ENCODE assay signal across 17 cellular contexts in genomic region chr4:166274136-166274761, GRCh38.
DNase-seq lines count a peak whose midpoint lies in the region; ATAC-seq and TF ChIP-seq lines count a peak whose summit lies in the region.
"Had no signal": no experiment of that assay in that cellular context is flagged by ENCODE, and none has a peak within 500 bp of the region (broad histone marks: within the 10 kb centered on the region; RNA-seq: fewer than 3 reads in every experiment).

No MANE protein-coding gene starts in this region.

- H3K36me3 ChIP-seq in SK-N-SH (replicated peaks in 1 of 2; ENCODE audit: control insufficient read depth in 1 of 2, insufficient read depth in 2 of 2, low read length in 1 of 2) (no peaks in the 10 kb centered on the region), mammary epithelial cell (ENCODE audit: insufficient read depth, low read length) (no peaks in the 10 kb centered on the region), trophoblast cell (ENCODE audit: control insufficient read depth in 1 of 2, insufficient read depth in 2 of 2, low read length in 2 of 2) (no peaks in the 10 kb centered on the region), psoas muscle (ENCODE audit: insufficient read depth in 1 of 2, low read depth in 1 of 2) (no peaks in the 10 kb centered on the region)

- DNase-seq in SK-N-SH (no peak), HT1080 (ENCODE audit: low read depth) (peak; percentile 15), mammary epithelial cell (peak; percentile 83), trophoblast cell (peak; percentile 7 to 52), SHP77 (lab: John Stamatoyannopoulos, UW) (no peak), psoas muscle (no peak)
- DNase-seq: CD4-positive, alpha-beta memory T cell; DMS79; KBM-7; NCI-H1048; NCI-H146; NCI-H2081; NCI-H510A treated with DMSO at 0.1 percent for 48 hours had no signal

- 65% methylated on average over 21 of the region's 21 CpGs for WGBS in SK-N-SH (ENCODE audit: low lambda C conversion rate)
- 73% methylated on average over 21 of the region's 21 CpGs for WGBS in mammary epithelial cell (ENCODE audit: low coverage, missing lambda C conversion rate)
- no CpG with 5 or more reads among the region's 21 CpGs for WGBS in trophoblast cell (ENCODE audit: extremely low coverage, insufficient coverage, insufficient read length)
- whole genome bisulfite sequencing in psoas muscle, 3 donors = 85 to 88% (median 85%) methylated on average over 21 of the region's 21 CpGs

- no peak overlapping the region for H3K18ac ChIP-seq in trophoblast cell (ENCODE audit: low read length)

- no peak for ATAC-seq in SK-N-SH treated with all-trans-retinoic acid at 6 μM for 48 hours
- ATAC-seq in HG03025 (IDR thresholded peaks at IDR 0.05; ENCODE audit: low FRiP score, unreplicated experiment) = no peak
- ATAC-seq in psoas muscle = no peak
- ATAC-seq: HCT116 had no signal

- H3K27ac ChIP-seq in SK-N-SH (ENCODE audit: low read depth in 2 of 2, low read length in 1 of 2) = no peak overlapping the region
- H3K27ac ChIP-seq in mammary epithelial cell (ENCODE audit: insufficient read depth, low read depth, low read length) = no peak overlapping the region
- H3K27ac ChIP-seq in trophoblast cell (ENCODE audit: low read depth, low read length) = no peak overlapping the region
- no peak overlapping the region for H3K27ac ChIP-seq in psoas muscle
- H3K27ac ChIP-seq: 22Rv1 had no signal

- H4K20me1 ChIP-seq in SK-N-SH (ENCODE audit: insufficient read depth) (no peaks in the 10 kb centered on the region), mammary epithelial cell (ENCODE audit: insufficient read depth, low read length) (no peaks in the 10 kb centered on the region)

- H4K8ac ChIP-seq in trophoblast cell (ENCODE audit: low read depth, low read length) = no peak overlapping the region

- no peaks in the 10 kb centered on the region for H3K9me2 ChIP-seq in SK-N-SH

- peaks cover 8% of the 10 kb centered on the region for H3F3A ChIP-seq in SK-N-SH (replicated peaks; ENCODE audit: insufficient read depth)

- CTCF ChIA-PET in SK-N-SH (lab: Yijun Ruan, JAX) = no interaction called here
- CTCF ChIA-PET in mammary epithelial cell (lab: Charles Lee; ENCODE audit: low non-redundant PET) = no interaction called here

- H3K23ac ChIP-seq in trophoblast cell (ENCODE audit: low read length) = no peak overlapping the region

- H3K4me1 ChIP-seq in SK-N-SH (ENCODE audit: control insufficient read depth in 1 of 2, insufficient read depth in 2 of 2, low read depth in 1 of 2, low read length in 1 of 2) = no peaks in the 10 kb centered on the region; a peak in 1 of 4 replicates
- H3K4me1 ChIP-seq in mammary epithelial cell (ENCODE audit: insufficient read depth, low read length) = no peaks in the 10 kb centered on the region
- no peaks in the 10 kb centered on the region for H3K4me1 ChIP-seq in trophoblast cell (ENCODE audit: control insufficient read depth in 1 of 2, insufficient read depth in 2 of 2, low read length in 2 of 2)
- no peaks in the 10 kb centered on the region for H3K4me1 ChIP-seq in psoas muscle

- POLR2A ChIA-PET in SK-N-SH (lab: Yijun Ruan, JAX) = no interaction called here

- H3K79me2 ChIP-seq in SK-N-SH (ENCODE audit: insufficient read depth) (no peaks in the 10 kb centered on the region), mammary epithelial cell (ENCODE audit: insufficient read depth, low read length) (no peaks in the 10 kb centered on the region), trophoblast cell (ENCODE audit: control insufficient read depth, insufficient read depth, low read length, poor library complexity) (no peaks in the 10 kb centered on the region)

- TF ChIP-seq RAD21 in SK-N-SH (IDR thresholded peaks at IDR 0.05; ENCODE audit: low read length) = no peak

- no peak overlapping the region for H3K14ac ChIP-seq in trophoblast cell (ENCODE audit: low read length)

- H3K4me2 ChIP-seq in SK-N-SH = no peak overlapping the region
- no peak overlapping the region for H3K4me2 ChIP-seq in mammary epithelial cell (ENCODE audit: insufficient read depth, low read depth, low read length)
- no peak overlapping the region for H3K4me2 ChIP-seq in trophoblast cell (ENCODE audit: low read length)

- no peak overlapping the region for H4K12ac ChIP-seq in trophoblast cell (ENCODE audit: low read depth, low read length)

- H3K4me3 ChIP-seq in SK-N-SH (ENCODE audit: low read depth in 2 of 2, low read length in 1 of 2) (no peak overlapping the region), mammary epithelial cell (replicated peaks in 1 of 3; ENCODE audit: insufficient read depth in 1 of 3, low read depth in 2 of 3, low read length in 3 of 3) (no peak overlapping the region), trophoblast cell (ENCODE audit: low read depth, low read length) (no peak overlapping the region), psoas muscle (no peak overlapping the region)

- no peak overlapping the region for H4K91ac ChIP-seq in trophoblast cell (ENCODE audit: low read depth, low read length)

- TF ChIP-seq EP300 in SK-N-SH (IDR thresholded peaks at IDR 0.05; ENCODE audit: borderline replicate concordance in 1 of 2, low read depth in 1 of 2, low read length in 1 of 2) = no peak

- H3K9me3 ChIP-seq in SK-N-SH (no peaks in the 10 kb centered on the region), mammary epithelial cell (replicated peaks; ENCODE audit: insufficient read depth, low read length) (no peaks in the 10 kb centered on the region), trophoblast cell (ENCODE audit: insufficient read depth, low read depth, low read length) (no peaks in the 10 kb centered on the region), psoas muscle (no peaks in the 10 kb centered on the region)

- in situ Hi-C loops in mammary epithelial cell (cut with MboI; ENCODE audit: low sequenced_read_pairs in 2 of 2) = no loop called here

- H2BK12ac ChIP-seq in trophoblast cell (ENCODE audit: low read length) = no peak overlapping the region

- H3K27me3 ChIP-seq in SK-N-SH (ENCODE audit: insufficient read depth) (no peaks in the 10 kb centered on the region), mammary epithelial cell (ENCODE audit: insufficient read depth, low read length) (no peaks in the 10 kb centered on the region), trophoblast cell (ENCODE audit: insufficient read depth, low read length) (no peaks in the 10 kb centered on the region), psoas muscle (ENCODE audit: insufficient read depth in 3 of 3, low read length in 2 of 3) (no peaks in the 10 kb centered on the region)

- no peak overlapping the region for H2BK5ac ChIP-seq in trophoblast cell (ENCODE audit: low read depth, low read length, poor library complexity)

- BruUV-seq in mammary epithelial cell (replicated peaks; lab: Mats Ljungman, UMichigan) = no TSS peak

- H2BK120ac ChIP-seq in trophoblast cell (ENCODE audit: insufficient read depth, low read length, poor library complexity) = no peak overlapping the region

- H2AK5ac ChIP-seq in trophoblast cell (ENCODE audit: low read length) = no peak overlapping the region

- H3K79me1 ChIP-seq in trophoblast cell (ENCODE audit: low read length) = no peaks in the 10 kb centered on the region

- dilution Hi-C loops in mammary epithelial cell (cut with HindIII; ENCODE audit: low sequenced_read_pairs) = no loop called here

- H3K4ac ChIP-seq in trophoblast cell (ENCODE audit: low read depth, low read length) = no peak overlapping the region

- H3K9ac ChIP-seq in SK-N-SH (no peak overlapping the region), mammary epithelial cell (ENCODE audit: insufficient read depth, low read length) (no peak overlapping the region), trophoblast cell (ENCODE audit: low read length) (no peak overlapping the region)

- intact Hi-C loops in mammary epithelial cell (cut with micrococcal nuclease) (no loop called here), psoas muscle (cut with DNase I) (no loop called here)

- H2AFZ ChIP-seq in SK-N-SH (ENCODE audit: low read depth) (peak overlapping the region; percentile 67; the same call in 1 of the 2 replicates), mammary epithelial cell (ENCODE audit: low read depth, low read length) (no peak overlapping the region), trophoblast cell (ENCODE audit: insufficient read depth, low read length, poor library complexity) (no peak overlapping the region)

- TF ChIP-seq CTCF in SK-N-SH (IDR thresholded peaks at IDR 0.05) (no peak), mammary epithelial cell (conservative IDR thresholded peaks at IDR 0.05 in 1 of 2, IDR thresholded peaks at IDR 0.05 in 1 of 2; ENCODE audit: extremely low read depth in 1 of 2, insufficient read depth in 1 of 2, low read depth in 1 of 2, low read length in 2 of 2) (no peak), psoas muscle (IDR thresholded peaks at IDR 0.05) (no peak)

TF ChIP-seq in SK-N-SH, 30 proteins besides CTCF, POLR2A, EP300 and RAD21 (continues in another document):
- TF ChIP-seq TCF12 (IDR thresholded peaks at IDR 0.05) (no peak), IRF3 (IDR thresholded peaks at IDR 0.05; ENCODE audit: low read depth, low read length) (no peak), YY1 (IDR thresholded peaks at IDR 0.05; ENCODE audit: low read depth) (no peak)

TF ChIP-seq in SK-N-SH treated with all-trans-retinoic acid at 6 μM for 48 hours, 23 proteins besides CTCF, POLR2A, EP300 and RAD21 (continues in another document):
- no peak for TF ChIP-seq TOX (CRISPR knock-in tag; IDR thresholded peaks at IDR 0.05; ENCODE audit: borderline replicate concordance)
- TF ChIP-seq CREB5 (CRISPR knock-in tag; IDR thresholded peaks at IDR 0.05; ENCODE audit: low read depth) = no peak
- no peak for TF ChIP-seq ZFP30 (CRISPR knock-in tag; IDR thresholded peaks at IDR 0.05)
- no peak for TF ChIP-seq ZNF70 (CRISPR knock-in tag; IDR thresholded peaks at IDR 0.05)
- no peak for TF ChIP-seq ESRRG (CRISPR knock-in tag; IDR thresholded peaks at IDR 0.05)
- TF ChIP-seq BACH2 (CRISPR knock-in tag; IDR thresholded peaks at IDR 0.05; ENCODE audit: borderline replicate concordance) = no peak
- TF ChIP-seq TCF4 (CRISPR knock-in tag; IDR thresholded peaks at IDR 0.05; ENCODE audit: borderline replicate concordance) = no peak

Comparison
In these comparisons a context has a peak if more than half of its experiments do, and no peak if none do; other contexts are left out.
1. DNase-seq: peak in HT1080 (single experiment), mammary epithelial cell (single experiment) and trophoblast cell (2 of 2); none in SK-N-SH (single experiment), SHP77 (0 of 2) and psoas muscle (0 of 2).